Comparison of ENCODE assay signal across 8 cellular contexts in the genomic region with DNA sequence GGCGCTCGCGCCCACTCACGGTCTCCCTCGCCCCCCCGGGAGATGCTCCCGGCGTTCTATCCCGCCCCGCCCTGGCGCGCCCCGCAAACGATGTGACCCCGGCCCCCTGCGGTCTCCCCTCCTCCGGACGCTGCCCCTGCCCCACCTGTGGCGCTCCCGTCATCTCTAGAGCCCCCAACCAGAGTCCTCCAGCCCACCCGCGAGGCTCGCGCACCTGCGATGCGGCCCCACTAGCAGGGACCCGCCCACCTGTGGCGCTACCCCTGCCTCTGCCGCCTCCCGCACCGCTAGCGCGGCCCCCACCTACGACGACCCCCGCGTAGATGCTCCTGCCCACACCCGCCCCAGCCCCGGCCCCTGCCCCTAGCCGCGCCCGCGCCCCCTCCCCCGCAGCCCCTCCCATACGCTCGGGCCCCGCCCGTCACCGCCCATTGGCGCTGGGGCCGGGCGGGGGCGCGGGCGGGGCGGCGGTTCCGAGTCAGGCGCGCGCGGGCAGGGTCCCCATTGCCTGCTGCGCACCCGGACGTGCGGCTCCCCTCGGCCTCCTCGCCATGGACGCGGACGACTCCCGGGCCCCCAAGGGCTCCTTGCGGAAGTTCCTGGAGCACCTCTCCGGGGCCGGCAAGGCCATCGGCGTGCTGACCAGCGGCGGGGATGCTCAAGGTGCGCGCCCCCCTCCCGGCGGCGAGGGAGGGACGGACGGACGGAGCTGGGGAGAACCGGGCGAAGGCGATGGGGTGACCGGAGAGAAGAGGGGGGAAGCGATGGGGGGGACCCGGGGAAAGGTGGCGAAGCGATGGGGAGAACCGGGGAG. TPM values are rescaled to one million over a fixed set of nuclear protein-coding genes. Genes with fewer than 3 reads are reported as not detected.
A peak's percentile ranks its signal among the peaks of the same experiment; 100 is the strongest.
DNase-seq lines count a peak whose midpoint lies in the region; ATAC-seq and TF ChIP-seq lines count a peak whose summit lies in the region.

PFKP (plus strand) TSS at position 504 of the 814 bp plus-strand sequence; CDS start at position 552, 48 bp downstream.

- no peaks in the 10 kb centered on the region for H3K36me3 ChIP-seq in upper lobe of left lung

- peaks cover 19 to 36% (median 24%) of the 10 kb centered on the region in 4 donors for H3K4me1 ChIP-seq in upper lobe of left lung

- DNase-seq in NCI-H1417 (lab: John Stamatoyannopoulos, UW) (peak; percentile 33 to 44 (median 33)), NCI-H1417 treated with DMSO at 0.1 percent for 48 hours (lab: John Stamatoyannopoulos, UW) (no peak), OCI-M1 (lab: John Stamatoyannopoulos, UW) (peak; percentile 55), globus pallidus (ENCODE audit: low spot score) (peak; percentile 29), osteocyte (ENCODE audit: extremely low spot score, unreplicated experiment) (no peak), upper lobe of left lung (peak in 1 of 2 donors; percentile 91)
- peak; percentile 54 for DNase-seq in activated effector memory CD4-positive, alpha-beta T cell treated with Interleukin-2 at 50 U/mL for 16 hours

- 0 to 1% methylated on average over 9 to 25 of the region's 96 CpGs for WGBS in upper lobe of left lung, 2 donors

- peaks cover 30% of the 10 kb centered on the region for H3K4me1 Mint-ChIP-seq in osteocyte (ENCODE audit: unreplicated experiment)

- peaks cover 11% of the 10 kb centered on the region for H3K36me3 Mint-ChIP-seq in osteocyte (ENCODE audit: unreplicated experiment)

- TF ChIP-seq EP300 in upper lobe of left lung (IDR thresholded peaks at IDR 0.05), result no peak

- H3K27ac ChIP-seq in upper lobe of left lung, result peak within 1 kb of the TSS in 2 of 4 donors; percentile 56 to 60

- peak in 2 of 4 donors; percentile 19 to 61 for TF ChIP-seq POLR2A in upper lobe of left lung (IDR thresholded peaks at IDR 0.05)

- TF ChIP-seq CTCF in osteocyte (IDR thresholded peaks at IDR 0.05), result no peak
- no peak for TF ChIP-seq CTCF in upper lobe of left lung (IDR thresholded peaks at IDR 0.05)

- no peaks in the 10 kb centered on the region for H3K9me3 ChIP-seq in upper lobe of left lung

- no peaks in the 10 kb centered on the region for H3K9me3 Mint-ChIP-seq in osteocyte (ENCODE audit: unreplicated experiment)

- H3K27me3 Mint-ChIP-seq in osteocyte (ENCODE audit: unreplicated experiment), result no peaks in the 10 kb centered on the region

- H3K27ac Mint-ChIP-seq in osteocyte (ENCODE audit: unreplicated experiment), result peak within 1 kb of the TSS; percentile 82

- peak within 1 kb of the TSS; percentile 58 to 86 (median 66) for H3K4me3 ChIP-seq in upper lobe of left lung

- peak within 1 kb of the TSS; percentile 91 for H3K4me3 Mint-ChIP-seq in osteocyte (ENCODE audit: unreplicated experiment)

- H3K27me3 ChIP-seq in upper lobe of left lung, result peaks cover 0 to 25% (median 9%) of the 10 kb centered on the region in 4 donors

- ATAC-seq in HG02678 (IDR thresholded peaks at IDR 0.05; ENCODE audit: unreplicated experiment), result peak; percentile 54
- ATAC-seq in upper lobe of left lung (ENCODE audit: low FRiP score in 2 of 2), result peak in 1 of 2 donors; percentile 65

RNA-seq across cellular contexts. Expression of gene PFKP, which starts in this region (rescaled TPM):
- total RNA-seq in osteocyte, result 150 and 158 TPM in 2 replicates
- 10 to 100 TPM; 18.9 to 42.1 (median 30.8) TPM for total RNA-seq in upper lobe of left lung

Comparison
In these comparisons a context has a peak if more than half of its experiments do, and no peak if none do; other contexts are left out.
1. DNase-seq: peak in NCI-H1417 (3 of 3), OCI-M1 (single experiment), activated effector memory CD4-positive, alpha-beta T cell treated with Interleukin-2 at 50 U/mL for 16 hours (single experiment) and globus pallidus (single experiment); none in NCI-H1417 treated with DMSO at 0.1 percent for 48 hours (single experiment) and osteocyte (single experiment).